20 cellular contexts compared by ENCODE assay signal in the genomic region with DNA sequence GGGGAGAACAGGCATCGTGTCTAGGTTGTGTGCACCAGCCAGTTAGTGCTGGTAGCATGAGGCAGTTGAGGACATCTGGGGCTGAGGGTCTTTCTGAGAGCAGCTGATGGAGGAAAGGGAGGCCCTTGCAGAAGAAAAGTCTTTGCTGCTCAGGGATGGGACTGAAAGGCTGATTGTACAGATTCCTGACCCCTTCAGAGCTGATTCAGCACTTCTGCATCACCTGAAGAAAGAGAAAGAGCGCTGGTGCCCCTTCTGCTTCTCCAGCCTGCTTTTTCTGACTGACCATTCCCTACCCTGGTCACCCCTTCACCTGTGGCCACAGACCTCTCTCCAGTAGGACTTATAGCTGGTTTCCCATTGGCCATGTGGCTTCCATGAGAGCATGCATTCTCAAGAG.
DNase-seq lines count a peak whose midpoint lies in the region; ATAC-seq, FAIRE-seq and TF ChIP-seq lines count a peak whose summit lies in the region.
"Had no signal": no experiment of that assay in that cellular context is flagged by ENCODE, and none has a peak within 500 bp of the region (broad histone marks: within the 10 kb centered on the region; RNA-seq: fewer than 3 reads in every experiment).

No MANE protein-coding gene starts in this region.

- no peaks in the 10 kb centered on the region for H3K4me1 Mint-ChIP-seq in activated CD4-positive, alpha-beta memory T cell treated with anti-CD3 and anti-CD28 coated beads, Interleukin-2, amount 10 ng/mL, durations not matched to agents 7 days and 5 days
- H3K4me1 Mint-ChIP-seq: CD4-positive, alpha-beta memory T cell; GM23338; IgD-negative memory B cell had no signal

- no peak for FAIRE-seq in A549 (lab: Jason Lieb, UNC)
- FAIRE-seq: GM12892, GM18507, H54, HTR-8/SVneo had no signal

- no peak overlapping the region for H3K27ac Mint-ChIP-seq in activated CD4-positive, alpha-beta memory T cell treated with anti-CD3 and anti-CD28 coated beads, Interleukin-2, amount 10 ng/mL, durations not matched to agents 7 days and 5 days
- H3K27ac Mint-ChIP-seq: CD4-positive, alpha-beta memory T cell; GM23338; IgD-negative memory B cell had no signal

- TF ChIP-seq RAD21 in A549 (conservative IDR thresholded peaks at IDR 0.05 in 1 of 2, IDR thresholded peaks at IDR 0.05 in 1 of 2), result no peak

- no peaks in the 10 kb centered on the region for H3K27me3 ChIP-seq in BLaER1 treated with 17β-estradiol and CSF1 and Interleukin-3, amounts not matched to agents 10 nM and 100 nM
- H3K27me3 ChIP-seq in sigmoid colon, result no peaks in the 10 kb centered on the region
- H3K27me3 ChIP-seq: BE2C had no signal

- CTCF ChIA-PET in A549 (lab: Yijun Ruan, JAX), result interaction anchor here (0.9 to 1.4 kb wide), 3 partner anchors 134 to 1352 kb away, joined by 3 to 4 read pairs (median 3); no protein-coding TSS in a partner anchor
- CTCF ChIA-PET in activated CD4-positive, alpha-beta memory T cell treated with anti-CD3 and anti-CD28 coated beads, Interleukin-2, amount 10 ng/mL, durations not matched to agents 7 days and 5 days (lab: Charles Lee), result no interaction called here

- no peak overlapping the region for H3K4me2 ChIP-seq in A549
- peak overlapping the region in 9 of 11 experiments; percentile 11 to 94 (median 73); a peak in 16 of 22 replicates for H3K4me2 ChIP-seq in BLaER1 treated with 17β-estradiol and CSF1 and Interleukin-3, amounts not matched to agents 10 nM and 100 nM
- H3K4me2 ChIP-seq: GM23338 had no signal

- ATAC-seq in A549 (no peak), left lobe of liver (no peak)
- ATAC-seq: GM23338 had no signal

- no peak overlapping the region for H3K4me3 ChIP-seq in A549
- no peak overlapping the region for H3K4me3 ChIP-seq in BLaER1 treated with 17β-estradiol and CSF1 and Interleukin-3, amounts not matched to agents 10 nM and 100 nM
- no peak overlapping the region for H3K4me3 ChIP-seq in coronary artery
- no peak overlapping the region for H3K4me3 ChIP-seq in sigmoid colon
- H3K4me3 ChIP-seq: GM23338 had no signal

- POLR2A ChIA-PET in A549 (lab: Yijun Ruan, JAX), result no interaction called here
- POLR2A ChIA-PET in activated CD4-positive, alpha-beta memory T cell treated with anti-CD3 and anti-CD28 coated beads, Interleukin-2, amount 10 ng/mL, durations not matched to agents 7 days and 5 days (lab: Charles Lee), result no interaction called here

- H3K36me3 ChIP-seq in BLaER1 treated with 17β-estradiol and CSF1 and Interleukin-3, amounts not matched to agents 10 nM and 100 nM, result no peaks in the 10 kb centered on the region
- no peaks in the 10 kb centered on the region for H3K36me3 ChIP-seq in sigmoid colon
- H3K36me3 ChIP-seq: BE2C had no signal

- no peak overlapping the region for H3K9ac ChIP-seq in BLaER1 treated with 17β-estradiol and CSF1 and Interleukin-3, amounts not matched to agents 10 nM and 100 nM

- DNase-seq in A549 (ENCODE audit: low read depth in 1 of 2, low spot score in 1 of 2) (no peak), coronary artery (ENCODE audit: low spot score) (peak; percentile 50), left lobe of liver (ENCODE audit: low spot score) (peak; percentile 6), epidermal melanocyte (ENCODE audit: insufficient read length, low spot score) (no peak), sigmoid colon (no peak)
- DNase-seq in activated CD4-positive, alpha-beta memory T cell treated with anti-CD3 and anti-CD28 coated beads, Interleukin-2, amount 10 ng/mL, durations not matched to agents 7 days and 5 days, result no peak
- DNase-seq: ACHN; BE2C; CD4-positive, alpha-beta memory T cell; DMS153; DMS79; GDM1 had no signal

- H3K36me3 Mint-ChIP-seq in activated CD4-positive, alpha-beta memory T cell treated with anti-CD3 and anti-CD28 coated beads, Interleukin-2, amount 10 ng/mL, durations not matched to agents 7 days and 5 days (ENCODE audit: low read depth), result no peaks in the 10 kb centered on the region
- H3K36me3 Mint-ChIP-seq: CD14-positive monocyte; CD4-positive, alpha-beta memory T cell; IgD-negative memory B cell had no signal

- H3K27ac ChIP-seq in A549 (no peak overlapping the region), coronary artery (no peak overlapping the region), sigmoid colon (no peak overlapping the region)
- no peak overlapping the region for H3K27ac ChIP-seq in BLaER1 treated with 17β-estradiol and CSF1 and Interleukin-3, amounts not matched to agents 10 nM and 100 nM

- intact Hi-C loops in sigmoid colon (cut with DNase I), result no loop called here

- WGBS in A549 (ENCODE audit: missing lambda C conversion rate), result 15% methylated on average over 2 of the region's 2 CpGs
- WGBS in sigmoid colon, 2 donors, result 60 to 75% methylated on average over 2 of the region's 2 CpGs

- H3K9me3 ChIP-seq in A549 (no peaks in the 10 kb centered on the region; the same call in 1 of the 3 replicates), sigmoid colon (no peaks in the 10 kb centered on the region)
- H3K9me3 ChIP-seq in BLaER1 treated with 17β-estradiol and CSF1 and Interleukin-3, amounts not matched to agents 10 nM and 100 nM (replicated peaks in 1 of 11), result 0 out of 22 replicates have a peak, but pooled peaks cover 0 to 12% (median 0%) of the 10 kb centered on the region in 11 experiments
- H3K9me3 ChIP-seq: BE2C had no signal

- TF ChIP-seq POLR2A in A549 (IDR thresholded peaks at IDR 0.05; ENCODE audit: low read length), result no peak
- TF ChIP-seq POLR2A in sigmoid colon (IDR thresholded peaks at IDR 0.05), result no peak

- H4K20me1 ChIP-seq in BLaER1 treated with 17β-estradiol and CSF1 and Interleukin-3, amounts not matched to agents 10 nM and 100 nM, result no peaks in the 10 kb centered on the region

- no peak overlapping the region for H3K4me3 Mint-ChIP-seq in activated CD4-positive, alpha-beta memory T cell treated with anti-CD3 and anti-CD28 coated beads, Interleukin-2, amount 10 ng/mL, durations not matched to agents 7 days and 5 days
- H3K4me3 Mint-ChIP-seq: CD14-positive monocyte; CD4-positive, alpha-beta memory T cell; GM23338; IgD-negative memory B cell had no signal

- TF ChIP-seq EP300 in A549 (IDR thresholded peaks at IDR 0.05) (no peak), sigmoid colon (IDR thresholded peaks at IDR 0.05) (no peak)

- TF ChIP-seq CTCF in A549 (IDR thresholded peaks at IDR 0.05) (no peak), coronary artery (IDR thresholded peaks at IDR 0.05) (no peak), sigmoid colon (IDR thresholded peaks at IDR 0.05) (no peak)

- H3K4me1 ChIP-seq in A549, result no peaks in the 10 kb centered on the region
- peaks cover 18 to 79% (median 53%) of the 10 kb centered on the region in 10 experiments for H3K4me1 ChIP-seq in BLaER1 treated with 17β-estradiol and CSF1 and Interleukin-3, amounts not matched to agents 10 nM and 100 nM
- peaks cover 0 to 6% (median 0%) of the 10 kb centered on the region in 4 donors for H3K4me1 ChIP-seq in sigmoid colon
- H3K4me1 ChIP-seq: BE2C had no signal

- peaks cover 2% of the 10 kb centered on the region for H3K27me3 Mint-ChIP-seq in activated CD4-positive, alpha-beta memory T cell treated with anti-CD3 and anti-CD28 coated beads, Interleukin-2, amount 10 ng/mL, durations not matched to agents 7 days and 5 days
- H3K27me3 Mint-ChIP-seq: IgD-negative memory B cell had no signal

- H3K9me3 Mint-ChIP-seq in activated CD4-positive, alpha-beta memory T cell treated with anti-CD3 and anti-CD28 coated beads, Interleukin-2, amount 10 ng/mL, durations not matched to agents 7 days and 5 days, result no peaks in the 10 kb centered on the region

TF ChIP-seq in A549, 52 proteins besides CTCF, POLR2A, EP300 and RAD21:
- TF ChIP-seq MAFK (IDR thresholded peaks at IDR 0.05; ENCODE audit: partially characterized antibody) (peak; percentile 73), CBX2 (IDR thresholded peaks at IDR 0.05; ENCODE audit: borderline replicate concordance, low read depth) (no peak)

Comparison
In these comparisons a context has a peak if more than half of its experiments do, and no peak if none do; other contexts are left out.
1. DNase-seq: peak in coronary artery (single experiment) and left lobe of liver (single experiment); none in A549 (0 of 2), epidermal melanocyte (single experiment), sigmoid colon (single experiment) and activated CD4-positive, alpha-beta memory T cell treated with anti-CD3 and anti-CD28 coated beads, Interleukin-2, amount 10 ng/mL, durations not matched to agents 7 days and 5 days (single experiment).